Comparison of ENCODE assay signal across 26 cellular contexts in the genomic region with DNA sequence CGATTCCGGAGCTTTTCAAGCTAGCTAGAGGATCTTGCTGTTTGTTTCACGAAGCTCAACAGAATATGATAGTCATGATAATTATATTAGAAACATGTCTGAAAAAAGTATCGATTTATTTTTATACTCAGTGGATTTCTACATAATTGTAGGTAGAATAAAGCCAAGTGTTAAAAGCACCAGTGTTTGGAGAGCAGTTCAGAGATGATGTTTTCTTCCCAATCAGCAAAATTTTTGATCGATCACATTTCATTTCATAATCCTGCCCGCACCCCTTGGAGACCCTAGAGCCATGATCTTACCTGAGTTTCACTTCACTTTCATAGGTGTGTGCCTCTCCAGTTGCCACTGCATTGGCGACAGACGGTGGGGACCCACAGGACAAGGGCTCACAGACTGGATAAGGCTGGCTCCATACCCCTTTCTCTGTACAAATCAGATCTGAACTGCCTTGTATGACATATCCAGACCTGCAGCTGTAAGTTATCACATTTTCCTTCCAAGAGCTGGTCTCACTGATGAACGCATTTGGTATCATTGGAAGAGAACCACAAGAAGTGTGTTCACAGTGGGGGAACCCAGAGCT.
"Had no signal": no experiment of that assay in that cellular context is flagged by ENCODE, and none has a peak within 500 bp of the region (broad histone marks: within the 10 kb centered on the region; RNA-seq: fewer than 3 reads in every experiment).

No MANE protein-coding gene starts in this region.

- H3K4me3 ChIP-seq: colonic mucosa, coronary artery, dorsolateral prefrontal cortex, esophagus muscularis mucosa, esophagus squamous epithelium, gastrocnemius medialis, gastroesophageal sphincter, heart left ventricle, heart right ventricle had no signal

- H3K36me3 ChIP-seq: colonic mucosa, esophagus squamous epithelium, gastrocnemius medialis had no signal

- DNase-seq: colonic mucosa; cortex of kidney; dermis blood vessel endothelial cell; dorsolateral prefrontal cortex; effector CD4-positive, alpha-beta T cell; effector CD8-positive, alpha-beta T cell; effector memory CD4-positive, alpha-beta T cell; effector memory CD8-positive, alpha-beta T cell; endodermal cell; erythroblast; esophagus squamous epithelium; foreskin fibroblast; foreskin keratinocyte; foreskin melanocyte; gastrocnemius medialis; glutamatergic neuron; head of caudate nucleus; heart right ventricle had no signal

- H3K27me3 ChIP-seq: colonic mucosa, dorsolateral prefrontal cortex, esophagus muscularis mucosa, gastrocnemius medialis, gastroesophageal sphincter, heart left ventricle had no signal

- H3K9me3 ChIP-seq: colonic mucosa, esophagus muscularis mucosa, esophagus squamous epithelium, gastrocnemius medialis, gastroesophageal sphincter, heart left ventricle, heart right ventricle had no signal

- H3K4me1 ChIP-seq: colonic mucosa, esophagus muscularis mucosa, esophagus squamous epithelium, foreskin keratinocyte, gastrocnemius medialis, gastroesophageal sphincter, heart left ventricle, heart right ventricle had no signal

- FAIRE-seq: endometrium, endothelial cell of umbilical vein had no signal

- H3K27ac ChIP-seq: colonic mucosa, coronary artery, dorsolateral prefrontal cortex, epithelial cell of prostate, esophagus muscularis mucosa, esophagus squamous epithelium, foreskin keratinocyte, gastrocnemius medialis, gastroesophageal sphincter, heart left ventricle, heart right ventricle had no signal

- ATAC-seq: effector memory CD8-positive, alpha-beta T cell; esophagus mucosa; foreskin keratinocyte; gastrocnemius medialis; gastroesophageal sphincter; heart left ventricle; heart right ventricle had no signal
